Comparison of ENCODE assay signal across 36 cellular contexts in the genomic region with DNA sequence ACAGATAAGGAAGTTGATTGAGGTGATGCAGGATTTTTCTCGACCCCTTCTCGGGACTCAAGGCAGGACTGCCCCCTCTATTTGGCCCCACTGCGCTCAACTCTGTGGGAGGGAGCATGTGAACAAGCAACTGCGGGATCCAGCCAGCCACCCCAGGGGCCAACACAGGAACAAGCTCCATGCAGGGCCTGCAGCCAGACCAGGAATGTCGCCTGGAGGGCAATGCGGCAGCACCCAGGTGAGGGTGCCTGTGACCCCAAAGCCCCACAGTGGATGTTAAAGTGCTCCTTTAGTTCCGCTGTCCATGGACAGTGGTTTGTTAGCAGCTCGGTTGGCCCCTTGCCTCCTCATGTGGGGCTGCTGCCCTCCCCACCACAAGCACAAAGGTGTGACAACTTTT. TPM values are rescaled to one million over a fixed set of nuclear protein-coding genes. Genes with fewer than 3 reads are reported as not detected.
DNase-seq lines count a peak whose midpoint lies in the region; TF ChIP-seq lines count a peak whose summit lies in the region.
"Had no signal": no experiment of that assay in that cellular context is flagged by ENCODE, and none has a peak within 500 bp of the region (broad histone marks: within the 10 kb centered on the region; RNA-seq: fewer than 3 reads in every experiment).

No MANE protein-coding gene starts in this region.

- H2AFZ ChIP-seq in neuronal stem cell (ENCODE audit: low read length) (no peak overlapping the region), osteoblast (ENCODE audit: low read length) (no peak overlapping the region), hepatocyte (no peak overlapping the region)

- H3K9me3 Mint-ChIP-seq in osteocyte (ENCODE audit: unreplicated experiment), result no peaks in the 10 kb centered on the region
- no peaks in the 10 kb centered on the region for H3K9me3 Mint-ChIP-seq in activated naive CD4-positive, alpha-beta T cell treated with anti-CD3 and anti-CD28 coated beads for 36 hours
- H3K9me3 Mint-ChIP-seq: CD4-positive, alpha-beta T cell; CD8-positive, alpha-beta memory T cell; CD8-positive, alpha-beta T cell had no signal

- H3K4me2 ChIP-seq in neuronal stem cell (ENCODE audit: insufficient read depth, low read length, poor library complexity, severe bottlenecking), result no peak overlapping the region
- no peak overlapping the region for H3K4me2 ChIP-seq in osteoblast (ENCODE audit: insufficient read depth, low read length)
- no peak overlapping the region for H3K4me2 ChIP-seq in hepatocyte
- H3K4me2 ChIP-seq: A549; BLaER1; BLaER1 treated with 17β-estradiol and CSF1 and Interleukin-3, amounts not matched to agents 10 nM and 100 nM had no signal

- no peak overlapping the region for H4K91ac ChIP-seq in neuronal stem cell (ENCODE audit: low read depth, low read length, poor library complexity)

- H2BK5ac ChIP-seq in neuronal stem cell (ENCODE audit: low read length), result no peak overlapping the region

- TF ChIP-seq EP300 in transverse colon (IDR thresholded peaks at IDR 0.05; ENCODE audit: low read depth), result no peak

- H3K27ac ChIP-seq in neuronal stem cell (replicated peaks; ENCODE audit: low read length) (no peak overlapping the region), osteoblast (ENCODE audit: low read depth, low read length) (no peak overlapping the region), transverse colon (no peak overlapping the region), hepatocyte (no peak overlapping the region)
- H3K27ac ChIP-seq: 22Rv1; A549; BLaER1; BLaER1 treated with 17β-estradiol and CSF1 and Interleukin-3, amounts not matched to agents 10 nM and 100 nM; C4-2B had no signal

- H2AK5ac ChIP-seq in neuronal stem cell (ENCODE audit: low read depth, low read length), result no peak overlapping the region

- H4K20me1 ChIP-seq in osteoblast (ENCODE audit: insufficient read depth, low read length), result no peaks in the 10 kb centered on the region
- no peaks in the 10 kb centered on the region for H4K20me1 ChIP-seq in hepatocyte (ENCODE audit: insufficient read depth, poor library complexity, severe bottlenecking)
- H4K20me1 ChIP-seq: BLaER1; BLaER1 treated with 17β-estradiol and CSF1 and Interleukin-3, amounts not matched to agents 10 nM and 100 nM had no signal

- peak overlapping the region; percentile 23 for H3K23ac ChIP-seq in neuronal stem cell (ENCODE audit: low read depth, low read length, poor library complexity)

- no peaks in the 10 kb centered on the region for H3K9me3 ChIP-seq in neuronal stem cell (replicated peaks in 1 of 2; ENCODE audit: control insufficient read depth in 2 of 2, insufficient read depth in 1 of 2, low read depth in 1 of 2, low read length in 2 of 2)
- no peaks in the 10 kb centered on the region for H3K9me3 ChIP-seq in osteoblast (ENCODE audit: low read depth, low read length)
- no peaks in the 10 kb centered on the region for H3K9me3 ChIP-seq in transverse colon
- no peaks in the 10 kb centered on the region for H3K9me3 ChIP-seq in hepatocyte (ENCODE audit: low read depth)
- H3K9me3 ChIP-seq: A549, BE2C, BLaER1, Caco-2 had no signal

- in situ Hi-C loops in transverse colon (cut with MboI; ENCODE audit: low pct_ligation_motif_present in 1 of 4, low pct_unique_long_range_greater_than_20kb in 1 of 4, low sequenced_read_pairs in 3 of 4), result no loop called here

- WGBS in neuronal stem cell (ENCODE audit: extremely low coverage in 2 of 2, insufficient read length in 2 of 2, insufficient replicate concordance in 1 of 2), 2 donors, result no CpG with 5 or more reads among the region's 8 CpGs
- 80 to 91% methylated on average over 1 to 6 of the region's 8 CpGs for WGBS in transverse colon (ENCODE audit: low coverage in 1 of 2), 2 donors
- 97% methylated on average over 8 of the region's 8 CpGs for WGBS in hepatocyte (ENCODE audit: low lambda C conversion rate, missing lambda C conversion rate)

- TF ChIP-seq POLR2A in transverse colon (IDR thresholded peaks at IDR 0.05), result no peak

- CTCF ChIA-PET in activated naive CD4-positive, alpha-beta T cell treated with anti-CD3 and anti-CD28 coated beads for 36 hours (lab: Charles Lee), result interaction anchor here (0.8 kb wide), 1 partner anchor 209 kb away, joined by 4 read pairs; no protein-coding TSS in a partner anchor

- H3K36me3 ChIP-seq in neuronal stem cell (replicated peaks in 1 of 2; ENCODE audit: control insufficient read depth in 2 of 2, insufficient read depth in 2 of 2, low read length in 2 of 2) (no peaks in the 10 kb centered on the region), osteoblast (ENCODE audit: insufficient read depth, low read length) (no peaks in the 10 kb centered on the region), transverse colon (no peaks in the 10 kb centered on the region), hepatocyte (replicated peaks; ENCODE audit: insufficient read depth, low read depth) (no peaks in the 10 kb centered on the region)
- H3K36me3 ChIP-seq: BE2C; BLaER1; BLaER1 treated with 17β-estradiol and CSF1 and Interleukin-3, amounts not matched to agents 10 nM and 100 nM had no signal

- H3K18ac ChIP-seq in neuronal stem cell (ENCODE audit: low read length), result no peak overlapping the region

- no peaks in the 10 kb centered on the region for H3K79me2 ChIP-seq in osteoblast (ENCODE audit: insufficient read depth, low read length)
- H3K79me2 ChIP-seq in hepatocyte, result no peaks in the 10 kb centered on the region

- H3K4me3 ChIP-seq in neuronal stem cell (ENCODE audit: low read length in 2 of 2) (no peak overlapping the region), osteoblast (ENCODE audit: insufficient read depth, low read length) (no peak overlapping the region), transverse colon (no peak overlapping the region), hepatocyte (no peak overlapping the region)
- H3K4me3 ChIP-seq: A549; BLaER1; BLaER1 treated with 17β-estradiol and CSF1 and Interleukin-3, amounts not matched to agents 10 nM and 100 nM had no signal

- no peaks in the 10 kb centered on the region for H3K79me1 ChIP-seq in neuronal stem cell (ENCODE audit: low read depth, low read length)

- peaks cover 0 to 10% of the 10 kb centered on the region in 2 donors for H3K4me1 ChIP-seq in neuronal stem cell (ENCODE audit: control insufficient read depth in 2 of 2, insufficient read depth in 1 of 2, low read depth in 1 of 2, low read length in 2 of 2)
- H3K4me1 ChIP-seq in osteoblast (ENCODE audit: insufficient read depth, low read length), result no peaks in the 10 kb centered on the region
- H3K4me1 ChIP-seq in transverse colon, result no peaks in the 10 kb centered on the region
- H3K4me1 ChIP-seq in hepatocyte (ENCODE audit: insufficient read depth), result no peaks in the 10 kb centered on the region
- H3K4me1 ChIP-seq: A549; BE2C; BLaER1; BLaER1 treated with 17β-estradiol and CSF1 and Interleukin-3, amounts not matched to agents 10 nM and 100 nM; Caco-2 had no signal

- H2BK15ac ChIP-seq in neuronal stem cell (ENCODE audit: low read length), result no peak overlapping the region

- no peak overlapping the region for H3K27ac Mint-ChIP-seq in osteocyte (ENCODE audit: unreplicated experiment)
- H3K27ac Mint-ChIP-seq in activated naive CD4-positive, alpha-beta T cell treated with anti-CD3 and anti-CD28 coated beads for 36 hours, result no peak overlapping the region
- H3K27ac Mint-ChIP-seq: B cell; CD14-positive monocyte; CD4-positive, alpha-beta memory T cell; CD4-positive, alpha-beta T cell; CD4-positive, CD25-positive, alpha-beta regulatory T cell; CD8-positive, alpha-beta T cell had no signal

- H3K4ac ChIP-seq in neuronal stem cell (ENCODE audit: low read length), result no peak overlapping the region

- H3K4me3 Mint-ChIP-seq in osteocyte (ENCODE audit: unreplicated experiment), result no peak overlapping the region
- no peak overlapping the region for H3K4me3 Mint-ChIP-seq in activated naive CD4-positive, alpha-beta T cell treated with anti-CD3 and anti-CD28 coated beads for 36 hours
- H3K4me3 Mint-ChIP-seq: B cell; CD14-positive monocyte; CD4-positive, alpha-beta memory T cell; CD4-positive, alpha-beta T cell; CD4-positive, CD25-positive, alpha-beta regulatory T cell; CD8-positive, alpha-beta memory T cell; CD8-positive, alpha-beta T cell had no signal

- H3K27me3 Mint-ChIP-seq in osteocyte (ENCODE audit: unreplicated experiment), result peaks cover 24% of the 10 kb centered on the region
- H3K27me3 Mint-ChIP-seq in activated naive CD4-positive, alpha-beta T cell treated with anti-CD3 and anti-CD28 coated beads for 36 hours (ENCODE audit: low read depth), result no peaks in the 10 kb centered on the region
- H3K27me3 Mint-ChIP-seq: B cell; CD4-positive, alpha-beta memory T cell; CD4-positive, alpha-beta T cell had no signal

- no peaks in the 10 kb centered on the region for H3K9me2 ChIP-seq in hepatocyte (replicated peaks; ENCODE audit: insufficient read depth)

- no peak overlapping the region for H3K14ac ChIP-seq in neuronal stem cell (ENCODE audit: low read length)

- no peaks in the 10 kb centered on the region for H3K36me3 Mint-ChIP-seq in osteocyte (ENCODE audit: unreplicated experiment)
- no peaks in the 10 kb centered on the region for H3K36me3 Mint-ChIP-seq in activated naive CD4-positive, alpha-beta T cell treated with anti-CD3 and anti-CD28 coated beads for 36 hours (ENCODE audit: low read depth)
- H3K36me3 Mint-ChIP-seq: CD14-positive monocyte; CD4-positive, alpha-beta memory T cell; CD4-positive, CD25-positive, alpha-beta regulatory T cell; CD8-positive, alpha-beta memory T cell; CD8-positive, alpha-beta T cell had no signal

- no peak overlapping the region for H3K9ac ChIP-seq in neuronal stem cell (ENCODE audit: low read depth, low read length, poor library complexity)
- H3K9ac ChIP-seq: BLaER1; BLaER1 treated with 17β-estradiol and CSF1 and Interleukin-3, amounts not matched to agents 10 nM and 100 nM had no signal

- H2BK12ac ChIP-seq in neuronal stem cell (ENCODE audit: low read length), result no peak overlapping the region

- no peak overlapping the region for H4K8ac ChIP-seq in neuronal stem cell (ENCODE audit: low read depth, low read length)

- TF ChIP-seq CTCF in osteoblast (IDR thresholded peaks at IDR 0.05; ENCODE audit: extremely low read depth, low read depth, low read length) (no peak), osteocyte (IDR thresholded peaks at IDR 0.05) (no peak), transverse colon (IDR thresholded peaks at IDR 0.05) (no peak), hepatocyte (IDR thresholded peaks at IDR 0.05; ENCODE audit: poor library complexity) (no peak)

- intact Hi-C loops in activated naive CD4-positive, alpha-beta T cell treated with anti-CD3 and anti-CD28 coated beads for 36 hours (cut with micrococcal nuclease), result no loop called here
- intact Hi-C loops in transverse colon (cut with DNase I; ENCODE audit: low total_unique reads), result no loop called here

- no peak for DNase-seq in neuronal stem cell (ENCODE audit: low spot score)
- peak; percentile 4 for DNase-seq in osteoblast (ENCODE audit: insufficient read length, low spot score, missing footprints)
- DNase-seq in osteocyte (ENCODE audit: extremely low spot score, unreplicated experiment), result peak; percentile 71
- no peak for DNase-seq in activated naive CD4-positive, alpha-beta T cell treated with anti-CD3 and anti-CD28 coated beads for 36 hours
- no peak for DNase-seq in transverse colon
- DNase-seq in hepatocyte (ENCODE audit: low spot score), result no peak
- DNase-seq: 8988T; ACHN; AML-193; BE2C; C1 segment of cervical spinal cord; Caco-2; Calu3; CD4-positive, alpha-beta memory T cell; CD4-positive, alpha-beta T cell; CD4-positive, CD25-positive, alpha-beta regulatory T cell; CD8-positive, alpha-beta memory T cell; CD8-positive, alpha-beta T cell; COR-L47; DMS 273 treated with DMSO at 0.1 percent for 48 hours; DMS153; DMS53; DMS79; DMS79 treated with DMSO at 0.1 percent for 48 hours; DND-41; EL had no signal

- H3K4me1 Mint-ChIP-seq in osteocyte (ENCODE audit: unreplicated experiment), result no peaks in the 10 kb centered on the region
- H3K4me1 Mint-ChIP-seq in activated naive CD4-positive, alpha-beta T cell treated with anti-CD3 and anti-CD28 coated beads for 36 hours (ENCODE audit: low read depth), result no peaks in the 10 kb centered on the region
- H3K4me1 Mint-ChIP-seq: B cell; CD4-positive, alpha-beta memory T cell; CD4-positive, CD25-positive, alpha-beta regulatory T cell; CD8-positive, alpha-beta memory T cell had no signal

- no peak overlapping the region for H2BK120ac ChIP-seq in neuronal stem cell (ENCODE audit: low read depth, low read length)

- H3K27me3 ChIP-seq in neuronal stem cell (ENCODE audit: control insufficient read depth in 3 of 3, insufficient read depth in 3 of 3, low read depth in 1 of 3, low read length in 3 of 3), result no peaks in the 10 kb centered on the region
- H3K27me3 ChIP-seq in osteoblast (ENCODE audit: insufficient read depth, low read length), result no peaks in the 10 kb centered on the region
- H3K27me3 ChIP-seq in transverse colon, result no peaks in the 10 kb centered on the region
- H3K27me3 ChIP-seq in hepatocyte, result no peaks in the 10 kb centered on the region
- H3K27me3 ChIP-seq: BE2C; BLaER1; BLaER1 treated with 17β-estradiol and CSF1 and Interleukin-3, amounts not matched to agents 10 nM and 100 nM had no signal

RNA-seq across cellular contexts. Expression of gene HRH4, which starts 57.1 kb away (rescaled TPM):
- polyA plus RNA-seq in neuronal stem cell (2013, experiment 1 of 2), result 0.03 TPM
- 0.04 TPM for polyA plus RNA-seq in neuronal stem cell (2013, experiment 2 of 2)
- total RNA-seq in osteoblast, result under 0.01 TPM in 2 replicates
- not detected in 2 replicates for total RNA-seq in osteocyte
- total RNA-seq in activated naive CD4-positive, alpha-beta T cell treated with anti-CD3 and anti-CD28 coated beads for 36 hours, result not detected
- total RNA-seq in transverse colon, result not detected
- total RNA-seq in hepatocyte, result not detected in 2 replicates
- not detected in 2 replicates for polyA plus RNA-seq in hepatocyte
- total RNA-seq: A172; Caco-2; CD8-positive, alpha-beta memory T cell; CD8-positive, alpha-beta T cell; Daoy had no signal
- polyA plus RNA-seq: BJ; CD8-positive, alpha-beta memory T cell had no signal

Comparison
In these comparisons a context has a peak if more than half of its experiments do, and no peak if none do; other contexts are left out.
1. DNase-seq: peak in osteoblast (single experiment) and osteocyte (single experiment); none in neuronal stem cell (single experiment), activated naive CD4-positive, alpha-beta T cell treated with anti-CD3 and anti-CD28 coated beads for 36 hours (single experiment), transverse colon (single experiment) and hepatocyte (single experiment).